8 cellular contexts compared by ENCODE assay signal in the genomic region with DNA sequence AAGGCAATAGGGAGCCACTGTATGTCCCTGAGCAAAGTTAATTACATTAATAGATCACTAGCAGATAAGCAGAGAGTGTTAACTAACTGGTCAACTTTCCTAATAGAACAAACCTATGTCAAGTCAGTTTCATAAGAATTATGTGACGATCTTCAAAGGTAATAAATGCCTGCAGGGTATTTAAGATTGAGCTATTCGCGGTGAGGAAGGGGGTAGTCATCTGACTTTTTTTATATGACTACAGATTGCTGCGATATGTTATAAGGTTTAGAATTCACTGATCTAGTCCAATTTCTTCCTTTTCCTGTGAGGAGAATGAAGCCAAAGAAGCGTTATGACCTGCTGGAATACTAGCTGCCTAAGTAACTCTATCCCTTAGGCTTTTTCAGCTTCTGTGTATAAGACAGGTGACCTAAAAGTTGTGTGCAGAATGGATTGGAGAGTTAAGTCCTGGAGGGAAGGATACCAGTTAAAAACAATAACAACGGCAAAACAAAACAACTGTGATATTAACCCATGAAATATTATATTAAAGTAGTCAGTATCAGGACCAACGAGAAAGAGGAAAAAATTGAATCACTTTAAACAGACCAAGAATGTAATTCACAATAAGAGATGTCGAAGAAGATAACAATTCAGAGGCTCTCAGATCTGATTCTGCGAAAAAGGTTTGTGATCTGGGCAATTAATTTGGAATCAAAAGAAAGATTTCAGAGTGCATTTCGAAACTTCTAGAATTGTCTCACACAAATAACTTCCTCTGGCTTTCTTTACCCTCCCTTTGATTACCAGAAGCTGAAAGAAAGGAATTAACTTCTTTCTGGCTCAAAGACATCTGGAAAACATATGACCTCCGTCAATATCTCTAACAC. TPM values are rescaled to one million over a fixed set of nuclear protein-coding genes. Genes with fewer than 3 reads are reported as not detected.
DNase-seq lines count a peak whose midpoint lies in the region; ATAC-seq, FAIRE-seq and TF ChIP-seq lines count a peak whose summit lies in the region.

No MANE protein-coding gene starts in this region.

- H3K9ac ChIP-seq in IMR-90 (ENCODE audit: low read depth, low read length) (peak overlapping the region; percentile 71), mucosa of rectum (ENCODE audit: low read depth in 1 of 2, low read length in 2 of 2) (peak overlapping the region; percentile 80 to 82)

- peak overlapping the region; percentile 93 for H4K5ac ChIP-seq in IMR-90 (ENCODE audit: low read depth, low read length)

- H3K4me2 ChIP-seq in IMR-90 (ENCODE audit: low read depth, low read length) = peak overlapping the region; percentile 92

- peak overlapping the region; percentile 65; the same call in 1 of the 2 replicates for H2AK5ac ChIP-seq in IMR-90 (ENCODE audit: low read depth, low read length)

- in situ Hi-C loops in IMR-90 (cut with MboI; ENCODE audit: low sequenced_read_pairs) = no loop called here

- H3K9me3 ChIP-seq in IMR-90 (ENCODE audit: control insufficient read depth, insufficient read depth, low read length) (peaks cover 3% of the 10 kb centered on the region; the same call in 1 of the 2 replicates), mucosa of rectum (ENCODE audit: control insufficient read depth in 2 of 2, low read length in 2 of 2) (peaks cover 0 to 3% of the 10 kb centered on the region in 2 donors)

- intact Hi-C loops in IMR-90 (cut with micrococcal nuclease) = loop anchor here (2.0 to 10.0 kb wide), 6 partner anchors 79 to 1110 kb away; a partner anchor contains a TSS

- H3K27me3 ChIP-seq in IMR-90 (ENCODE audit: control insufficient read depth, insufficient read depth, low read length) (no peaks in the 10 kb centered on the region), bronchial epithelial cell (ENCODE audit: control insufficient read depth, insufficient read depth, low read length) (no peaks in the 10 kb centered on the region), mucosa of rectum (ENCODE audit: control insufficient read depth in 2 of 2, insufficient read depth in 2 of 2, low read length in 2 of 2) (no peaks in the 10 kb centered on the region)

- WGBS in IMR-90 (ENCODE audit: extremely low coverage in 2 of 2, insufficient read length in 1 of 2), 2 experiments = no CpG with 5 or more reads among the region's 11 CpGs

- H2AK9ac ChIP-seq in IMR-90 (replicated peaks; ENCODE audit: low read depth, low read length, poor library complexity) = no peak overlapping the region

- H4K8ac ChIP-seq in IMR-90 (ENCODE audit: low read depth in 2 of 2, low read length in 2 of 2) = peak overlapping the region; percentile 93 to 98

- H3K4me3 ChIP-seq in IMR-90 (ENCODE audit: insufficient read depth, low read depth, low read length) (peak overlapping the region; percentile 87), bronchial epithelial cell (ENCODE audit: low read depth, low read length) (peak overlapping the region; percentile 52), mucosa of rectum (ENCODE audit: low read length in 2 of 2) (peak overlapping the region; percentile 68 to 78)

- H3K36me3 ChIP-seq in IMR-90 (ENCODE audit: control insufficient read depth, insufficient read depth, low read length) (peaks cover 5% of the 10 kb centered on the region), bronchial epithelial cell (ENCODE audit: control insufficient read depth, insufficient read depth, low read length) (no peaks in the 10 kb centered on the region), mucosa of rectum (ENCODE audit: control insufficient read depth in 2 of 2, insufficient read depth in 2 of 2, low read length in 2 of 2) (no peaks in the 10 kb centered on the region)

- POLR2A ChIA-PET in IMR-90 (lab: Charles Lee; ENCODE audit: unreplicated experiment) = no interaction called here

- H4K91ac ChIP-seq in IMR-90 (ENCODE audit: insufficient read depth, low read depth, low read length) = peak overlapping the region; percentile 94

- H4K20me1 ChIP-seq in IMR-90 (ENCODE audit: insufficient read depth, low read length) = no peaks in the 10 kb centered on the region

- H3K18ac ChIP-seq in IMR-90 (ENCODE audit: low read depth, low read length) = peak overlapping the region; percentile 97

- H3K79me1 ChIP-seq in IMR-90 (ENCODE audit: low read depth in 1 of 2, low read length in 2 of 2) = peaks cover 18 to 26% of the 10 kb centered on the region in 2 experiments

- peak overlapping the region; percentile 78; the same call in 2 of the 3 replicates for H2BK15ac ChIP-seq in IMR-90 (ENCODE audit: low read depth, low read length)

- peak overlapping the region; percentile 95; the same call in 1 of the 2 replicates for H3K4ac ChIP-seq in IMR-90 (ENCODE audit: low read depth, low read length)

- peak overlapping the region; percentile 90 for H2BK120ac ChIP-seq in IMR-90 (ENCODE audit: low read depth, low read length)

- FAIRE-seq in bronchial epithelial cell (lab: Jason Lieb, UNC) = no peak

- peak overlapping the region; percentile 77 for H2BK20ac ChIP-seq in IMR-90 (ENCODE audit: low read depth, low read length)

- no peak for TF ChIP-seq RAD21 in IMR-90 (IDR thresholded peaks at IDR 0.05; ENCODE audit: low read length)

- TSS peak; percentile 83 for BruUV-seq in IMR-90 (replicated peaks; lab: Mats Ljungman, UMichigan)

- peak overlapping the region; percentile 93 for H3K56ac ChIP-seq in IMR-90 (ENCODE audit: extremely low read depth, insufficient read depth, low read length)

- H3K9me1 ChIP-seq in IMR-90 (ENCODE audit: insufficient read depth, low read length) = no peaks in the 10 kb centered on the region

- H3K14ac ChIP-seq in IMR-90 (replicated peaks; ENCODE audit: low read depth, low read length) = peak overlapping the region; percentile 83

- H3K23ac ChIP-seq in IMR-90 (ENCODE audit: low read depth, low read length) = peak overlapping the region; percentile 92; the same call in 1 of the 2 replicates

- H3K27ac ChIP-seq in IMR-90 (ENCODE audit: insufficient read depth, low read length) (peak overlapping the region; percentile 99), mucosa of rectum (ENCODE audit: low read depth in 2 of 2, low read length in 2 of 2) (peak overlapping the region; percentile 79 to 92)

- H2BK5ac ChIP-seq in IMR-90 (ENCODE audit: low read depth, low read length, poor library complexity, severe bottlenecking) = peak overlapping the region; percentile 99

- ATAC-seq in GM19035 (IDR thresholded peaks at IDR 0.05; ENCODE audit: unreplicated experiment) (peak; percentile 0), IMR-90 (ENCODE audit: low read depth) (peak; percentile 10; the same call in 1 of the 2 replicates), HG02610 (IDR thresholded peaks at IDR 0.05; ENCODE audit: unreplicated experiment) (no peak)

- CTCF ChIA-PET in IMR-90 (lab: Yijun Ruan, JAX) = no interaction called here

- DNase-seq in AG08395 (ENCODE audit: low spot score) = peak; percentile 31
- peak; percentile 16 for DNase-seq in IMR-90
- DNase-seq in bronchial epithelial cell (ENCODE audit: low read depth) = peak; percentile 77
- no peak for DNase-seq in OCI-M1 (lab: John Stamatoyannopoulos, UW)
- DNase-seq in 8988T = no peak

- dilution Hi-C loops in IMR-90 (cut with HindIII; ENCODE audit: low sequenced_read_pairs, unreplicated experiment) = no loop called here

- TF ChIP-seq CTCF in IMR-90 (conservative IDR thresholded peaks at IDR 0.05; ENCODE audit: low read depth, low read length) = no peak
- no peak for TF ChIP-seq CTCF in bronchial epithelial cell (IDR thresholded peaks at IDR 0.05; ENCODE audit: insufficient read depth, low read length, severe bottlenecking)

- no peak for TF ChIP-seq POLR2A in IMR-90 (IDR thresholded peaks at IDR 0.05; ENCODE audit: low read depth, low read length)

- no peak overlapping the region for H2AFZ ChIP-seq in IMR-90 (replicated peaks; ENCODE audit: low read length, poor library complexity)

- H3K4me1 ChIP-seq in IMR-90 (ENCODE audit: control insufficient read depth, insufficient read depth, low read length) (peaks cover 10% of the 10 kb centered on the region; the same call in 1 of the 2 replicates), mucosa of rectum (ENCODE audit: control insufficient read depth in 2 of 2, insufficient read depth in 2 of 2, low read length in 2 of 2) (peaks cover 5 to 16% of the 10 kb centered on the region in 2 donors)

TF ChIP-seq in IMR-90, 13 proteins besides CTCF, POLR2A, EP300 and RAD21:
- TF ChIP-seq RCOR1 (IDR thresholded peaks at IDR 0.05; ENCODE audit: insufficient replicate concordance, low read length) = no peak
- TF ChIP-seq CHD1 (IDR thresholded peaks at IDR 0.05; ENCODE audit: low read depth, low read length) = no peak
- TF ChIP-seq MAFK (IDR thresholded peaks at IDR 0.05; ENCODE audit: low read depth, low read length) = no peak
- TF ChIP-seq BHLHE40 (IDR thresholded peaks at IDR 0.05; ENCODE audit: low read depth, low read length) = no peak
- TF ChIP-seq MAZ (IDR thresholded peaks at IDR 0.05; ENCODE audit: borderline replicate concordance, low read depth, low read length) = no peak
- TF ChIP-seq RFX5 (IDR thresholded peaks at IDR 0.05; ENCODE audit: low read depth, low read length) = no peak
- TF ChIP-seq CEBPB (IDR thresholded peaks at IDR 0.05; ENCODE audit: low read depth, low read length) = no peak
- TF ChIP-seq FOS (IDR thresholded peaks at IDR 0.05; ENCODE audit: low read depth, low read length) = no peak
- no peak for TF ChIP-seq NFE2L2 (IDR thresholded peaks at IDR 0.05; ENCODE audit: low read depth, low read length)
- TF ChIP-seq, protein P1, sequence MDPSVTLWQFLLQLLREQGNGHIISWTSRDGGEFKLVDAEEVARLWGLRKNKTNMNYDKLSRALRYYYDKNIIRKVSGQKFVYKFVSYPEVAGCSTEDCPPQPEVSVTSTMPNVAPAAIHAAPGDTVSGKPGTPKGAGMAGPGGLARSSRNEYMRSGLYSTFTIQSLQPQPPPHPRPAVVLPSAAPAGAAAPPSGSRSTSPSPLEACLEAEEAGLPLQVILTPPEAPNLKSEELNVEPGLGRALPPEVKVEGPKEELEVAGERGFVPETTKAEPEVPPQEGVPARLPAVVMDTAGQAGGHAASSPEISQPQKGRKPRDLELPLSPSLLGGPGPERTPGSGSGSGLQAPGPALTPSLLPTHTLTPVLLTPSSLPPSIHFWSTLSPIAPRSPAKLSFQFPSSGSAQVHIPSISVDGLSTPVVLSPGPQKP (IDR thresholded peaks at IDR 0.05; ENCODE audit: borderline replicate concordance, low read depth, low read length) = no peak
- TF ChIP-seq MXI1 (IDR thresholded peaks at IDR 0.05; ENCODE audit: borderline replicate concordance, low read depth, low read length) = no peak

RNA-seq across cellular contexts. Expression of a gene that starts 0.6 kb away (rescaled TPM):
- total RNA-seq in IMR-90 (2012; rRNA removed) (89.4 and 91.9 TPM in 2 replicates), bronchial epithelial cell (172 and 250 TPM in 2 replicates)
- polyA plus RNA-seq in IMR-90 (2012; rRNA removed) = 73.0 and 82.5 TPM in 2 replicates
- 25.5 and 27.2 TPM in 2 replicates for polyA plus RNA-seq in IMR-90 (2012; cell fraction: cytosol; rRNA removed)
- polyA plus RNA-seq in IMR-90 (2012; cell fraction: nucleus; rRNA removed; ENCODE audit: low replicate concordance) = 9.8 and 65.8 TPM in 2 replicates

RNA-seq across cellular contexts. Expression of a gene that starts 55.2 kb away (rescaled TPM):
- not detected in 2 replicates for total RNA-seq in IMR-90 (2012; rRNA removed)
- not detected in 2 replicates for polyA plus RNA-seq in IMR-90 (2012; rRNA removed)
- polyA plus RNA-seq in IMR-90 (2012; cell fraction: cytosol; rRNA removed) = not detected in 2 replicates
- polyA plus RNA-seq in IMR-90 (2012; cell fraction: nucleus; rRNA removed; ENCODE audit: low replicate concordance) = 0.13 TPM in 1 of 2 replicates, not detected in the other
- total RNA-seq in bronchial epithelial cell = 6.9 TPM in 1 of 2 replicates, not detected in the other

Comparison
In these comparisons a context has a peak if more than half of its experiments do, and no peak if none do; other contexts are left out.
1. DNase-seq: peak in AG08395 (single experiment), IMR-90 (single experiment) and bronchial epithelial cell (single experiment); none in OCI-M1 (single experiment) and 8988T (single experiment).
2. Peak in every context shown above with its lines, with median percentiles within 50 percentile points of each other: H3K4me3 ChIP-seq.